8 cellular contexts compared by ENCODE assay signal in genomic region chr11:13668102-13668956, GRCh38. TPM values are rescaled to one million over a fixed set of nuclear protein-coding genes. Genes with fewer than 3 reads are reported as not detected.
DNase-seq lines count a peak whose midpoint lies in the region; ATAC-seq and TF ChIP-seq lines count a peak whose summit lies in the region.

A gene with protein sequence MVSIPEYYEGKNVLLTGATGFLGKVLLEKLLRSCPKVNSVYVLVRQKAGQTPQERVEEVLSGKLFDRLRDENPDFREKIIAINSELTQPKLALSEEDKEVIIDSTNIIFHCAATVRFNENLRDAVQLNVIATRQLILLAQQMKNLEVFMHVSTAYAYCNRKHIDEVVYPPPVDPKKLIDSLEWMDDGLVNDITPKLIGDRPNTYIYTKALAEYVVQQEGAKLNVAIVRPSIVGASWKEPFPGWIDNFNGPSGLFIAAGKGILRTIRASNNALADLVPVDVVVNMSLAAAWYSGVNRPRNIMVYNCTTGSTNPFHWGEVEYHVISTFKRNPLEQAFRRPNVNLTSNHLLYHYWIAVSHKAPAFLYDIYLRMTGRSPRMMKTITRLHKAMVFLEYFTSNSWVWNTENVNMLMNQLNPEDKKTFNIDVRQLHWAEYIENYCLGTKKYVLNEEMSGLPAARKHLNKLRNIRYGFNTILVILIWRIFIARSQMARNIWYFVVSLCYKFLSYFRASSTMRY (plus strand): TSS chr11:13668668. CDS start chr11:13694766, 26,098 bp downstream.

- H3K4me3 ChIP-seq in effector memory CD4-positive, alpha-beta T cell (ENCODE audit: insufficient read depth, low read depth, low read length, poor library complexity, severe bottlenecking), result peak within 1 kb of the TSS; percentile 54

- peak; percentile 98 for DNase-seq in COR-L47 (lab: John Stamatoyannopoulos, UW)
- peak; percentile 97 for DNase-seq in GM20000 (ENCODE audit: low spot score)
- DNase-seq in HT-29 (ENCODE audit: low spot score), result peak; percentile 98
- DNase-seq in NOMO-1 (lab: John Stamatoyannopoulos, UW; ENCODE audit: unreplicated experiment in 2 of 2), result peak; percentile 98
- DNase-seq in activated CD8-positive, alpha-beta memory T cell treated with anti-CD3 and anti-CD28 coated beads for 4 hours (ENCODE audit: low read depth in 2 of 2), result peak; percentile 91 to 94
- peak; percentile 92 to 96 (median 93) for DNase-seq in effector memory CD4-positive, alpha-beta T cell
- DNase-seq in memory B cell (ENCODE audit: low spot score in 2 of 2), result peak; percentile 95 to 97
- peak; percentile 94 for DNase-seq in stimulated activated CD8-positive, alpha-beta memory T cell treated with anti-CD3 and anti-CD28 coated beads, Interleukin-12 subunit alpha, Interleukin-12 subunit beta, amount 100 ng/mL, for 24 hours (ENCODE audit: extremely low read depth)

- H3K27ac ChIP-seq in effector memory CD4-positive, alpha-beta T cell (ENCODE audit: insufficient read depth, low read length, poor library complexity, severe bottlenecking), result peak within 1 kb of the TSS; percentile 64

- H3K4me1 ChIP-seq in effector memory CD4-positive, alpha-beta T cell (ENCODE audit: control insufficient read depth, insufficient read depth, low read length, poor library complexity, severe bottlenecking), result peaks cover 17% of the 10 kb centered on the region

- H3K9me3 ChIP-seq in effector memory CD4-positive, alpha-beta T cell (ENCODE audit: control insufficient read depth, low read length), result no peaks in the 10 kb centered on the region

- H3K36me3 ChIP-seq in effector memory CD4-positive, alpha-beta T cell (ENCODE audit: control insufficient read depth, insufficient read depth, low read length), result no peaks in the 10 kb centered on the region

- no peaks in the 10 kb centered on the region for H3K27me3 ChIP-seq in effector memory CD4-positive, alpha-beta T cell (replicated peaks; ENCODE audit: control insufficient read depth, insufficient read depth, low read length, poor library complexity, severe bottlenecking)

- H3K27me3 Mint-ChIP-seq in memory B cell, result peaks cover 3% of the 10 kb centered on the region

- peak; percentile 84 for ATAC-seq in memory B cell (ENCODE audit: low read depth)

- no peaks in the 10 kb centered on the region for H3K9me3 Mint-ChIP-seq in memory B cell

- H3K27ac Mint-ChIP-seq in memory B cell, result peak within 1 kb of the TSS; percentile 93

- H3K4me1 Mint-ChIP-seq in memory B cell, result peaks cover 34% of the 10 kb centered on the region

- peak; percentile 65 for TF ChIP-seq CTCF in GM20000 (IDR thresholded peaks at IDR 0.05; ENCODE audit: extremely low read depth, missing control alignments)

- H3K4me3 Mint-ChIP-seq in memory B cell, result peak within 1 kb of the TSS; percentile 97

- peaks cover 1% of the 10 kb centered on the region for H3K36me3 Mint-ChIP-seq in memory B cell

RNA-seq across cellular contexts. Expression of the gene that starts here (rescaled TPM):
- total RNA-seq in HT-29 (2014; rRNA removed; shearing (Covaris generic)), result 25.9 and 34.4 TPM in 2 replicates

Comparison
In these comparisons a context has a peak if more than half of its experiments do, and no peak if none do; other contexts are left out.
1. Peak in every context shown above with its lines: DNase-seq, ATAC-seq, H3K4me3 ChIP-seq and H3K27ac ChIP-seq.